1 cellular context compared by ENCODE assay signal in genomic region chr7:101251871-101252659, GRCh38.
A peak's percentile ranks its signal among the peaks of the same experiment; 100 is the strongest.
TF ChIP-seq lines count a peak whose summit lies in the region.

No MANE protein-coding gene starts in this region.

TF ChIP-seq in HepG2, 621 proteins besides CTCF, POLR2A, EP300 and RAD21 (continued from another document and continues in another):
- TF ChIP-seq HMGXB4 (CRISPR knock-in tag; IDR thresholded peaks at IDR 0.05; ENCODE audit: borderline replicate concordance in 1 of 2, low read depth in 1 of 2) (peak in 1 of 2 experiments; percentile 78; a peak in 2 of 4 replicates), HOXA7 (CRISPR knock-in tag; IDR thresholded peaks at IDR 0.05) (no peak), ELF1 (CRISPR knock-in tag; IDR thresholded peaks at IDR 0.05) (peak; percentile 98), KLF6 (CRISPR knock-in tag; IDR thresholded peaks at IDR 0.05) (0 out of 2 replicates have a peak, but pooled peaks have one; percentile 30), RAD51 (IDR thresholded peaks at IDR 0.05; ENCODE audit: borderline replicate concordance) (peak; percentile 68), NR2F1 (CRISPR knock-in tag; IDR thresholded peaks at IDR 0.05) (no peak), NFKB2 (CRISPR knock-in tag; IDR thresholded peaks at IDR 0.05; ENCODE audit: borderline replicate concordance) (peak; percentile 31; the same call in 1 of the 2 replicates), ZGPAT (CRISPR knock-in tag; IDR thresholded peaks at IDR 0.05) (peak; percentile 75), SP4 (CRISPR knock-in tag; IDR thresholded peaks at IDR 0.05) (peak; percentile 48), EEA1 (CRISPR knock-in tag; IDR thresholded peaks at IDR 0.05; ENCODE audit: borderline replicate concordance) (no peak), ZNF776 (CRISPR knock-in tag; IDR thresholded peaks at IDR 0.05) (0 out of 2 replicates have a peak, but pooled peaks have one; percentile 23), ZNF883 (CRISPR knock-in tag; IDR thresholded peaks at IDR 0.05; ENCODE audit: not compliant biosample characterization) (peak; percentile 51), ZNF550 (CRISPR knock-in tag; IDR thresholded peaks at IDR 0.05; ENCODE audit: borderline replicate concordance) (no peak), THAP8 (CRISPR knock-in tag; IDR thresholded peaks at IDR 0.05; ENCODE audit: borderline replicate concordance) (no peak), HMGXB3 (CRISPR knock-in tag; IDR thresholded peaks at IDR 0.05; ENCODE audit: borderline replicate concordance) (peak; percentile 47; the same call in 1 of the 2 replicates), POLR2AphosphoS5 (IDR thresholded peaks at IDR 0.05; ENCODE audit: low read depth, low read length) (peak; percentile 91), ZC3H13 (CRISPR knock-in tag; IDR thresholded peaks at IDR 0.05) (0 out of 2 replicates have a peak, but pooled peaks have one; percentile 43), CSRNP1 (CRISPR knock-in tag; IDR thresholded peaks at IDR 0.05) (peak; percentile 52; the same call in 1 of the 2 replicates), SMC3 (IDR thresholded peaks at IDR 0.05; ENCODE audit: low read length) (no peak), GABPB1 (CRISPR knock-in tag; IDR thresholded peaks at IDR 0.05) (peak; percentile 93), KMT2B (CRISPR knock-in tag; IDR thresholded peaks at IDR 0.05) (peak; percentile 83; the same call in 1 of the 2 replicates), ZNF367 (CRISPR knock-in tag; IDR thresholded peaks at IDR 0.05; ENCODE audit: borderline replicate concordance) (no peak), SOX13 (IDR thresholded peaks at IDR 0.05) (no peak), SOX13 (CRISPR knock-in tag; conservative IDR thresholded peaks at IDR 0.05 in 1 of 2, IDR thresholded peaks at IDR 0.05 in 1 of 2) (no peak), PITX1 (CRISPR knock-in tag; IDR thresholded peaks at IDR 0.05) (peak; percentile 31; the same call in 1 of the 2 replicates), SIX4 (CRISPR knock-in tag; IDR thresholded peaks at IDR 0.05) (no peak), ERF (CRISPR knock-in tag; IDR thresholded peaks at IDR 0.05) (peak; percentile 53; the same call in 1 of the 2 replicates), TAF1 (CRISPR knock-in tag; IDR thresholded peaks at IDR 0.05) (peak; percentile 71), ZNF501 (CRISPR knock-in tag; IDR thresholded peaks at IDR 0.05) (peak; percentile 18; the same call in 1 of the 2 replicates), ZNF235 (CRISPR knock-in tag; IDR thresholded peaks at IDR 0.05; ENCODE audit: borderline replicate concordance) (no peak), PHF8 (CRISPR knock-in tag; IDR thresholded peaks at IDR 0.05) (peak; percentile 96), ZSCAN31 (CRISPR knock-in tag; IDR thresholded peaks at IDR 0.05; ENCODE audit: low read depth) (peak; percentile 67; the same call in 1 of the 2 replicates), ZNF777 (CRISPR knock-in tag; IDR thresholded peaks at IDR 0.05) (0 out of 2 replicates have a peak, but pooled peaks have one; percentile 1), ZBTB10 (CRISPR knock-in tag; IDR thresholded peaks at IDR 0.05; ENCODE audit: borderline replicate concordance) (0 out of 2 replicates have a peak, but pooled peaks have one; percentile 30), GATAD1 (CRISPR knock-in tag; IDR thresholded peaks at IDR 0.05) (peak; percentile 94), REST (IDR thresholded peaks at IDR 0.05; ENCODE audit: borderline replicate concordance in 1 of 2, low read depth in 1 of 2, low read length in 2 of 2) (no peak), NRL (CRISPR knock-in tag; IDR thresholded peaks at IDR 0.05; ENCODE audit: borderline replicate concordance) (0 out of 2 replicates have a peak, but pooled peaks have one; percentile 64), RNF219 (CRISPR knock-in tag; IDR thresholded peaks at IDR 0.05) (0 out of 2 replicates have a peak, but pooled peaks have one; percentile 38), FOSL2 (CRISPR knock-in tag; IDR thresholded peaks at IDR 0.05) (0 out of 2 replicates have a peak, but pooled peaks have one; percentile 21)
